Comparison of ENCODE assay signal across 20 cellular contexts in genomic region chr22:39381009-39381755, GRCh38.
"Had no signal": no experiment of that assay in that cellular context is flagged by ENCODE, and none has a peak within 500 bp of the region (broad histone marks: within the 10 kb centered on the region; RNA-seq: fewer than 3 reads in every experiment).

No MANE protein-coding gene starts in this region.

- FAIRE-seq: endometrium, frontal cortex had no signal

- DNase-seq: activated CD4-positive, alpha-beta T cell treated with anti-CD3 and anti-CD28 coated beads, Interleukin-2, amount 10 ng/mL, durations not matched to agents 7 days and 5 days; activated CD8-positive, alpha-beta T cell treated with anti-CD3 and anti-CD28 coated beads, Interleukin-2, amount 10 ng/mL, durations not matched to agents 7 days and 5 days; activated effector memory CD4-positive, alpha-beta T cell treated with Interleukin-2 at 50 U/mL for 16 hours; activated naive CD4-positive, alpha-beta T cell treated with anti-CD3 and anti-CD28 coated beads, Interleukin-2, amount 50 U/mL, for 16 hours; activated T-cell treated with anti-CD3 and anti-CD28 coated beads, Interleukin-2, amount 50 U/mL, for 48 hours; aorta; erythroblast; hypothalamus; kidney glomerular epithelial cell; left ventricle myocardium inferior; mammary epithelial cell; ovary; stimulated activated CD4-positive, alpha-beta T cell treated with anti-CD3 and anti-CD28 coated beads, Interleukin-4, amount 100 ng/mL, for 1 hour; stomach had no signal

- H3K27me3 Mint-ChIP-seq: activated CD4-positive, alpha-beta T cell treated with anti-CD3 and anti-CD28 coated beads, Interleukin-2, amount 10 ng/mL, durations not matched to agents 7 days and 5 days; type B pancreatic cell had no signal

- H3K4me3 Mint-ChIP-seq: activated CD4-positive, alpha-beta T cell treated with anti-CD3 and anti-CD28 coated beads, Interleukin-2, amount 10 ng/mL, durations not matched to agents 7 days and 5 days; activated CD8-positive, alpha-beta T cell treated with anti-CD3 and anti-CD28 coated beads, Interleukin-2, amount 10 ng/mL, durations not matched to agents 7 days and 5 days; central memory CD8-positive, alpha-beta T cell; type B pancreatic cell had no signal

- H3K4me1 Mint-ChIP-seq: central memory CD8-positive, alpha-beta T cell had no signal

- H3K27ac Mint-ChIP-seq: activated CD4-positive, alpha-beta T cell treated with anti-CD3 and anti-CD28 coated beads, Interleukin-2, amount 10 ng/mL, durations not matched to agents 7 days and 5 days; activated CD8-positive, alpha-beta T cell treated with anti-CD3 and anti-CD28 coated beads, Interleukin-2, amount 10 ng/mL, durations not matched to agents 7 days and 5 days; type B pancreatic cell had no signal

- ATAC-seq: activated CD4-positive, CD25-positive, alpha-beta regulatory T cell treated with anti-CD3 and anti-CD28 coated beads, Interleukin-2, amount 50 U/mL, for 24 hours; activated CD8-positive, alpha-beta T cell treated with anti-CD3 and anti-CD28 coated beads, Interleukin-2, amount 10 ng/mL, durations not matched to agents 7 days and 5 days; sciatic nerve had no signal

- H3K9me3 Mint-ChIP-seq: activated CD4-positive, alpha-beta T cell treated with anti-CD3 and anti-CD28 coated beads, Interleukin-2, amount 10 ng/mL, durations not matched to agents 7 days and 5 days; central memory CD8-positive, alpha-beta T cell; type B pancreatic cell had no signal
